11 cellular contexts compared by ENCODE assay signal in the genomic region with DNA sequence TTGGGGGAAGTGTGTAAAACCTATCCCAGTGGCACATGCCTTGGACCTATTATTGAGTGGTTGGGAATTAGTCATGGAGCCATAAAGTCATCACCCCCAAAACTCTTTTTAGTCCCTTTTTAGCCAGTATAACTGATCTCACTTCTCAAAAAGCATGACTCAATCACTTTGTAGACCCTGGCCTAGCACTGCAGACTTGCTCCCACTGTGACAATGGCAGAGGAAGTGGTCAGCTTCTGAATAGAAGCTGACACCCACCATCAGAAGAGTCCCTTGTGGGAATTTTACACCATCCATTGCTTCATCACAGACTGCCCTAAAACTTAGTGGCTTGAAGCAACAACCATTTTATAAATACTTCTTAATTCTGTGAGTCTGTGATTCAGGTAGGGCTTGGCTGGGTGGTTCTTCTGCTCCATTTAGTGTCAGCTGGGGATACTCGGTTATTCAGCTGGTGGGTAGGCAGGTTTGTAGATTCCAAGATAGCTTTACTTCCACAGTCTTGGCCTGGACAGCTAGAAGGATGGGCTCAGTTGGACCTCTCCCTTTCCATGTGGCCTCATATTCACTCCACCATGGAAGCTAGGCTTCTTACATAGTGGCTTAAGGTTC.
"Had no signal": no experiment of that assay in that cellular context is flagged by ENCODE, and none has a peak within 500 bp of the region (broad histone marks: within the 10 kb centered on the region; RNA-seq: fewer than 3 reads in every experiment).

No MANE protein-coding gene starts in this region.

- H3K36me3 ChIP-seq: brain microvascular endothelial cell had no signal

- ATAC-seq: activated CD4-positive, CD25-positive, alpha-beta regulatory T cell treated with anti-CD3 and anti-CD28 coated beads, Interleukin-2, amount 50 U/mL, for 24 hours had no signal

- DNase-seq: activated T-cell treated with anti-CD3 and anti-CD28 coated beads, Interleukin-2, amount 50 U/mL, for 1 hour; brain microvascular endothelial cell; dermis blood vessel endothelial cell; endodermal cell; erythroblast; hippocampal formation; trophoblast cell had no signal

- H3K9me3 Mint-ChIP-seq: activated naive CD4-positive, alpha-beta T cell treated with anti-CD3 and anti-CD28 coated beads, Interleukin-2, amount 50 U/mL, for 72 hours had no signal

- H3K4me3 ChIP-seq: skin epidermis had no signal

- H3K36me3 Mint-ChIP-seq: activated naive CD4-positive, alpha-beta T cell treated with anti-CD3 and anti-CD28 coated beads, Interleukin-2, amount 50 U/mL, for 72 hours had no signal

- H3K27ac Mint-ChIP-seq: activated naive CD4-positive, alpha-beta T cell treated with anti-CD3 and anti-CD28 coated beads, Interleukin-2, amount 50 U/mL, for 72 hours; endodermal cell had no signal

- H3K27ac ChIP-seq: brain microvascular endothelial cell, parathyroid adenoma, skin epidermis had no signal

- H3K9ac ChIP-seq: parathyroid adenoma had no signal

- H3K4me3 Mint-ChIP-seq: endodermal cell had no signal

- H3K27me3 ChIP-seq: brain microvascular endothelial cell had no signal
